31 cellular contexts compared by ENCODE assay signal in the genomic region with DNA sequence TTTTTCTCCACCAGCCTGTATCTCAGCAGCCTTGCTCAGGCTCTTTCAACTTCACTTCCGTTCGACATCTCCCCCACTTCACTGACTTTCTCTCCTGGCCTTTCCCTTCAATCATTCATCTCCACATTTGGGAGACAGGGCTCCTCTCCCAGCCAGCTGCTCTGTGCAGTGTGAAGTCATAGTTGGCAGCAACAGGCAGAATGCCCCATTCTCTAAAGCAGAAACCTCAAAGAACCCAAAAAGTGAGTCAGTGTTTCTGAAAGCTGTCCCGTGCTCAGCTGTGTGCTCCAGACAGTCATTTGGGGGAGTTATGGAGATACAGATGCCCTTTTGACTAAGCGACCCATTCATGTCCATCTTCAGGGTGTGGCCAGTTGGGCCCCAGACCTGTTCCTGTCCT. TPM values are rescaled to one million over a fixed set of nuclear protein-coding genes. Genes with fewer than 3 reads are reported as not detected.
DNase-seq lines count a peak whose midpoint lies in the region; ATAC-seq and TF ChIP-seq lines count a peak whose summit lies in the region.
"Had no signal": no experiment of that assay in that cellular context is flagged by ENCODE, and none has a peak within 500 bp of the region (broad histone marks: within the 10 kb centered on the region; RNA-seq: fewer than 3 reads in every experiment).

No MANE protein-coding gene starts in this region.

- H3K9me3 Mint-ChIP-seq in T-helper 2 cell treated with Interferon-gamma antibody and Interleukin-4, amounts not matched to agents 5 μg/mL and 100 μg/mL, for 36 hours, result no peaks in the 10 kb centered on the region
- H3K9me3 Mint-ChIP-seq: activated naive CD4-positive, alpha-beta T cell treated with anti-CD3 and anti-CD28 coated beads, Interleukin-2, amount 50 U/mL, for 24 hours; activated T-helper 17 cell treated with anti-CD3 and anti-CD28 coated beads, Interleukin-2, amount 50 U/mL, for 72 hours had no signal

- no peaks in the 10 kb centered on the region for H3K36me3 ChIP-seq in tibial artery
- no peaks in the 10 kb centered on the region for H3K36me3 ChIP-seq in body of pancreas (replicated peaks in 1 of 2; ENCODE audit: insufficient read depth in 1 of 2, low read depth in 2 of 2)
- H3K36me3 ChIP-seq: right lobe of liver, upper lobe of left lung had no signal

- no peaks in the 10 kb centered on the region for H3K36me3 Mint-ChIP-seq in T-helper 2 cell treated with Interferon-gamma antibody and Interleukin-4, amounts not matched to agents 5 μg/mL and 100 μg/mL, for 36 hours (ENCODE audit: low read depth)
- H3K36me3 Mint-ChIP-seq: activated naive CD4-positive, alpha-beta T cell treated with anti-CD3 and anti-CD28 coated beads, Interleukin-2, amount 50 U/mL, for 24 hours had no signal

- TF ChIP-seq POLR2A in body of pancreas (IDR thresholded peaks at IDR 0.05), result no peak

- no peak for TF ChIP-seq CTCF in tibial artery (IDR thresholded peaks at IDR 0.05)
- no peak for TF ChIP-seq CTCF in body of pancreas (IDR thresholded peaks at IDR 0.05)

- no peak overlapping the region for H3K27ac Mint-ChIP-seq in T-helper 2 cell treated with Interferon-gamma antibody and Interleukin-4, amounts not matched to agents 5 μg/mL and 100 μg/mL, for 36 hours
- H3K27ac Mint-ChIP-seq: activated CD8-positive, alpha-beta T cell treated with anti-CD3 and anti-CD28 coated beads, Interleukin-2, amount 10 ng/mL, durations not matched to agents 7 days and 5 days; activated naive CD4-positive, alpha-beta T cell treated with anti-CD3 and anti-CD28 coated beads, Interleukin-2, amount 50 U/mL, for 24 hours; activated T-helper 17 cell treated with anti-CD3 and anti-CD28 coated beads, Interleukin-2, amount 50 U/mL, for 72 hours had no signal

- ATAC-seq in body of pancreas, result no peak
- ATAC-seq: activated CD8-positive, alpha-beta T cell treated with anti-CD3 and anti-CD28 coated beads, Interleukin-2, amount 10 ng/mL, durations not matched to agents 7 days and 5 days; activated T-helper 17 cell treated with anti-CD3 and anti-CD28 coated beads, Interleukin-2, amount 50 U/mL, for 72 hours; right lobe of liver had no signal

- intact Hi-C loops in tibial artery (cut with DNase I; ENCODE audit: low total_unique reads), result no loop called here
- intact Hi-C loops in body of pancreas (cut with DNase I), result no loop called here

- H3K27ac ChIP-seq in tibial artery (peak overlapping the region; percentile 30 to 32), body of pancreas (no peak overlapping the region)
- H3K27ac ChIP-seq: 22Rv1, HL-60, right lobe of liver, upper lobe of left lung, VCaP had no signal

- no peaks in the 10 kb centered on the region for H3K9me3 ChIP-seq in tibial artery
- no peaks in the 10 kb centered on the region for H3K9me3 ChIP-seq in body of pancreas
- H3K9me3 ChIP-seq: right lobe of liver, upper lobe of left lung had no signal

- H3K4me3 ChIP-seq in tibial artery (no peak overlapping the region), body of pancreas (no peak overlapping the region)
- H3K4me3 ChIP-seq: lung, right lobe of liver, upper lobe of left lung had no signal

- no peaks in the 10 kb centered on the region for H3K4me1 Mint-ChIP-seq in T-helper 2 cell treated with Interferon-gamma antibody and Interleukin-4, amounts not matched to agents 5 μg/mL and 100 μg/mL, for 36 hours (ENCODE audit: low read depth)
- H3K4me1 Mint-ChIP-seq: activated naive CD4-positive, alpha-beta T cell treated with anti-CD3 and anti-CD28 coated beads, Interleukin-2, amount 50 U/mL, for 24 hours; activated T-helper 17 cell treated with anti-CD3 and anti-CD28 coated beads, Interleukin-2, amount 50 U/mL, for 72 hours had no signal

- H3K27me3 Mint-ChIP-seq in T-helper 2 cell treated with Interferon-gamma antibody and Interleukin-4, amounts not matched to agents 5 μg/mL and 100 μg/mL, for 36 hours (ENCODE audit: low read depth), result no peaks in the 10 kb centered on the region

- H3K27me3 ChIP-seq in tibial artery (no peaks in the 10 kb centered on the region), body of pancreas (no peaks in the 10 kb centered on the region)
- H3K27me3 ChIP-seq: right lobe of liver, upper lobe of left lung had no signal

- peaks cover 0 to 37% (median 10%) of the 10 kb centered on the region in 4 donors for H3K4me1 ChIP-seq in tibial artery
- H3K4me1 ChIP-seq in body of pancreas, result no peaks in the 10 kb centered on the region
- H3K4me1 ChIP-seq: right lobe of liver, upper lobe of left lung had no signal

- WGBS in body of pancreas, 2 donors, result 50 to 51% methylated on average over 3 to 4 of the region's 4 CpGs

- H3K4me3 Mint-ChIP-seq in T-helper 2 cell treated with Interferon-gamma antibody and Interleukin-4, amounts not matched to agents 5 μg/mL and 100 μg/mL, for 36 hours, result no peak overlapping the region
- H3K4me3 Mint-ChIP-seq: activated CD8-positive, alpha-beta T cell treated with anti-CD3 and anti-CD28 coated beads, Interleukin-2, amount 10 ng/mL, durations not matched to agents 7 days and 5 days; activated naive CD4-positive, alpha-beta T cell treated with anti-CD3 and anti-CD28 coated beads, Interleukin-2, amount 50 U/mL, for 24 hours; activated T-helper 17 cell treated with anti-CD3 and anti-CD28 coated beads, Interleukin-2, amount 50 U/mL, for 72 hours had no signal

- DNase-seq in DMS 273 (lab: John Stamatoyannopoulos, UW; ENCODE audit: unreplicated experiment) (peak; percentile 20), DMS 273 treated with DMSO at 0.1 percent for 48 hours (lab: John Stamatoyannopoulos, UW) (no peak), NCI-H446 treated with DMSO at 0.1 percent for 48 hours (lab: John Stamatoyannopoulos, UW) (peak; percentile 72), kidney tubule cell (ENCODE audit: low spot score) (peak; percentile 29), tibial artery (no peak), NCI-H1092 treated with DMSO at 0.1 percent for 48 hours (lab: John Stamatoyannopoulos, UW) (no peak), body of pancreas (no peak)
- no peak for DNase-seq in T-helper 2 cell treated with Interferon-gamma antibody and Interleukin-4, amounts not matched to agents 5 μg/mL and 100 μg/mL, for 36 hours (ENCODE audit: low spot score)
- DNase-seq: activated CD4-positive, alpha-beta T cell treated with anti-CD3 and anti-CD28 coated beads for 4 hours; activated CD8-positive, alpha-beta T cell treated with anti-CD3 and anti-CD28 coated beads, Interleukin-2, amount 10 ng/mL, durations not matched to agents 7 days and 5 days; amniotic stem cell; HCEC 1CT; hippocampal formation; KG1; NCI-H1417; NCI-H2029 treated with DMSO at 0.1 percent for 48 hours; NCI-H526; NK-92 treated with Interleukin-12 subunit alpha and Interleukin-12 subunit beta, amount 100 ng/mL, for 24 hours; right lobe of liver; Right ventricle myocardium superior; stimulated activated CD4-positive, alpha-beta T cell treated with anti-CD3 and anti-CD28 coated beads, Interleukin-4, amount 100 ng/mL, for 24 hours; upper lobe of left lung had no signal

RNA-seq across cellular contexts. Expression of gene NTRK3, which starts 54.3 kb away (rescaled TPM):
- 1 to 10 TPM in 1 of 2 donors, under 1 TPM in 1; 0.66 to 5.2 TPM for total RNA-seq in body of pancreas
- total RNA-seq: activated CD8-positive, alpha-beta T cell treated with anti-CD3 and anti-CD28 coated beads, Interleukin-2, amount 10 ng/mL, durations not matched to agents 7 days and 5 days; endothelial cell of umbilical vein; fibroblast of lung; T-helper 2 cell treated with Interferon-gamma antibody and Interleukin-4, amounts not matched to agents 100 ng/mL and 5 ng/mL, for 36 hours had no signal

Comparison
In these comparisons a context has a peak if more than half of its experiments do, and no peak if none do; other contexts are left out.
1. DNase-seq: peak in DMS 273 (single experiment), NCI-H446 treated with DMSO at 0.1 percent for 48 hours (single experiment) and kidney tubule cell (single experiment); none in DMS 273 treated with DMSO at 0.1 percent for 48 hours (single experiment), tibial artery (0 of 2), NCI-H1092 treated with DMSO at 0.1 percent for 48 hours (single experiment), body of pancreas (0 of 4) and T-helper 2 cell treated with Interferon-gamma antibody and Interleukin-4, amounts not matched to agents 5 μg/mL and 100 μg/mL, for 36 hours (single experiment).
2. H3K27ac ChIP-seq: peak in tibial artery (2 of 2); none in body of pancreas (0 of 4).